Comparison of ENCODE assay signal across 1 cellular context in the genomic region with DNA sequence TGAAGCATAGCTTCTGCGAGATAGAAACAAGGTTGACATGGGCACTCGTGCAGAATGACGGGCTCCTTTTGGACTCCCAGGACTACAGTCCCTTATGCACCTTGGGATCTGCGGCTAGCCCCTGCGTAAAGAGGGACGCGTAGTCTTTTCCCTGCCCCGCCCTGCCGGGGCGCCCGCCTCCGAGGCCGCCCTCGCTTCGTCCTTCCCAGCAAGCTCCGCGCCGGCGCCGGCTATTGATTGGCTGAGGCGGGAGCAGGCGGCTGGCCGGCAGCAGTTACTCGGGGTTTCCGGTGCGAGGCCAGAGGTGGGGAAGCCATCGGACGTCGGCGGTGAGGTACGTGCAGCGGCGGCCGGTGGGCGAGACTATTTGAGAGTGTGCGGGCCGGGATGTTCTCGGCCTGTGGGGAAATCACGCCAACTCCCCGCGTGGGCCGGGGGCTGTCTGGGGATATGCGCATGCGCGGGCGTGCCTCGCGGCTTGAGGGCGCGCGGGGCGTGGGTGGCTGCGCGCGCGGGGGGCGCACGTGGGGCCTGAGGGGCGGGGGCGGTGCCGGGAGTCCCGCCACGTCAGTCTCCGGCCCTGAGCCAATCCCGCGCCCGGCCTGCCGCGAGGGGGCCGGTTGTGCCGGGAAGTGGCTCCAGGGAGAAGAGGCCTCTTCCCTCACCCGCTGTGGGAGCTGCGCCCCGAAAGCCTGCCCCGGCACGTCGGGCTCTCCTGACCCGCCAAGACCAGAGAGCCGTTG.
TF ChIP-seq lines count a peak whose summit lies in the region.

A gene (plus strand): TSS at position 233 of the 743 bp plus-strand sequence. CDS start 671 bp downstream, outside the sequence.

TF ChIP-seq in IMR-90, 13 proteins besides CTCF, POLR2A, EP300 and RAD21 (continued from another document):
- TF ChIP-seq, protein P1, sequence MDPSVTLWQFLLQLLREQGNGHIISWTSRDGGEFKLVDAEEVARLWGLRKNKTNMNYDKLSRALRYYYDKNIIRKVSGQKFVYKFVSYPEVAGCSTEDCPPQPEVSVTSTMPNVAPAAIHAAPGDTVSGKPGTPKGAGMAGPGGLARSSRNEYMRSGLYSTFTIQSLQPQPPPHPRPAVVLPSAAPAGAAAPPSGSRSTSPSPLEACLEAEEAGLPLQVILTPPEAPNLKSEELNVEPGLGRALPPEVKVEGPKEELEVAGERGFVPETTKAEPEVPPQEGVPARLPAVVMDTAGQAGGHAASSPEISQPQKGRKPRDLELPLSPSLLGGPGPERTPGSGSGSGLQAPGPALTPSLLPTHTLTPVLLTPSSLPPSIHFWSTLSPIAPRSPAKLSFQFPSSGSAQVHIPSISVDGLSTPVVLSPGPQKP (IDR thresholded peaks at IDR 0.05; ENCODE audit: borderline replicate concordance, low read depth, low read length), result no peak
- TF ChIP-seq BHLHE40 (IDR thresholded peaks at IDR 0.05; ENCODE audit: low read depth, low read length), result peak; percentile 66
- TF ChIP-seq, protein P2, sequence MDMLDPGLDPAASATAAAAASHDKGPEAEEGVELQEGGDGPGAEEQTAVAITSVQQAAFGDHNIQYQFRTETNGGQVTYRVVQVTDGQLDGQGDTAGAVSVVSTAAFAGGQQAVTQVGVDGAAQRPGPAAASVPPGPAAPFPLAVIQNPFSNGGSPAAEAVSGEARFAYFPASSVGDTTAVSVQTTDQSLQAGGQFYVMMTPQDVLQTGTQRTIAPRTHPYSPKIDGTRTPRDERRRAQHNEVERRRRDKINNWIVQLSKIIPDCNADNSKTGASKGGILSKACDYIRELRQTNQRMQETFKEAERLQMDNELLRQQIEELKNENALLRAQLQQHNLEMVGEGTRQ (IDR thresholded peaks at IDR 0.05; ENCODE audit: low read depth, low read length), result peak; percentile 82
- TF ChIP-seq RCOR1 (IDR thresholded peaks at IDR 0.05; ENCODE audit: insufficient replicate concordance, low read length), result no peak
- no peak for TF ChIP-seq MAFK (IDR thresholded peaks at IDR 0.05; ENCODE audit: low read depth, low read length)
- peak; percentile 62; the same call in 1 of the 2 replicates for TF ChIP-seq MXI1 (IDR thresholded peaks at IDR 0.05; ENCODE audit: borderline replicate concordance, low read depth, low read length)
- no peak for TF ChIP-seq RFX5 (IDR thresholded peaks at IDR 0.05; ENCODE audit: low read depth, low read length)
- TF ChIP-seq MAZ (IDR thresholded peaks at IDR 0.05; ENCODE audit: borderline replicate concordance, low read depth, low read length), result peak; percentile 82; the same call in 1 of the 2 replicates
